ENCODE assay signal across 8 cellular contexts in the genomic region with DNA sequence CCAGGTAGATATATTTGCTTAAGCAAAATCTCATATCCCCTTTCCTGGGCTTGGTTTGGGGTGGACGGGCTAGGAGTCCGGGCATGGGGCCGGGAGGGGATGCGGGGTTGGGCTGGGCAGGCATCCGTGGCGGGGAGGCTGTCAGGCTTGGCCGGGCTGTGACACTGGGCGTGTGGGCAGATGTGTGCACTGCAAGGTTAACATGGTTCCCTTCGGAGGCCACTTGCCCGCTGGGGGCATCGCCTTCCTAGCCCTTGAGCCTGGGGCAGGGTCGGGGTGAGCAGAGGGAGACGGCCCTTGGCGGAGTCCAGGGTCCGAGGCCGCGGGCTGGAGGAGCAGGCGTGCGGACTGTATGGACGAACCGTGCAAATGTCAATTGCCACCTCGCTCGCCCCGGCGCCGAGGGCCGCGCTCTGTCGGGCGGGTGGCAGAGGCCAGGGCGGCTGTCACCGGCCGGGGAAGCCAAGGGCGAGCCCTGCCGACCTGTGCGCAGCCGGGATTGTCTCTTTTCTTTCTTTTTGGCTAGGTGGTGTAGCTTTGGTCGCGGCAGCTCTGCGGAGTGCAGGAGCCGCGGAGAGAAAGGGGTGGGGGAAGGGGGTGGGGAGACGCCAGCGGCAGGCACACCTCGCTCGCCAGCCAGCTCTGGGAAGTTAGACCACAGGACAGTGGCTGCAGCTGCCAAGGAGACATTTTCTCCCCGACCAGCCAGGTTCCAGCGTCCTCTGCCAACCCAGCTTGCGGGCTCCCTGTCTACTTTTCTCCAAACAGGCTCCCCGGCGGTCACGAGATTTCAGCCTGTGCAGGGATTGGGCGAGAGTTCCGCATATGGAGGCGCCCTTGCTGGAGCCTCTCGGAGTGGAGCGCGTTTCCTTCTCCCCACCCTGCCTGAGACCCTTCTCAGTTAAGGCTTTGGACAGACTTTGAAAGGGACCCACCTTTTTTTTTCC. TPM values are rescaled to one million over a fixed set of nuclear protein-coding genes. Genes with fewer than 3 reads are reported as not detected.
DNase-seq lines count a peak whose midpoint lies in the region; ATAC-seq, FAIRE-seq and TF ChIP-seq lines count a peak whose summit lies in the region.

No MANE protein-coding gene starts in this region.

- WGBS in A549 (ENCODE audit: missing lambda C conversion rate), result under 1% methylated on average over 30 of the region's 58 CpGs

- peaks cover 25% of the 10 kb centered on the region for H3K4me1 Mint-ChIP-seq in WTC11

- peaks cover 16% of the 10 kb centered on the region; the same call in 2 of the 3 replicates for H3K4me1 ChIP-seq in A549

- ATAC-seq in A549 (peak; percentile 60 to 75), GM18517 (IDR thresholded peaks at IDR 0.05; ENCODE audit: unreplicated experiment) (peak; percentile 39), HG03060 (IDR thresholded peaks at IDR 0.05; ENCODE audit: low read depth, unreplicated experiment) (peak; percentile 23), WTC11 (peak; percentile 51)

- peak overlapping the region; percentile 99 for H3K27ac ChIP-seq in A549

- TF ChIP-seq CTCF in A549 (IDR thresholded peaks at IDR 0.05) (no peak), WTC11 (IDR thresholded peaks at IDR 0.05) (no peak), cardiac fibroblast (IDR thresholded peaks at IDR 0.05; ENCODE audit: low read depth, low read length) (no peak)

- no peaks in the 10 kb centered on the region for H3K27me3 Mint-ChIP-seq in WTC11 (ENCODE audit: low read depth)

- peak overlapping the region; percentile 76 for H3K4me3 Mint-ChIP-seq in WTC11

- no peak for TF ChIP-seq EP300 in A549 (IDR thresholded peaks at IDR 0.05)

- H3K4me2 ChIP-seq in A549, result peak overlapping the region; percentile 99

- TF ChIP-seq RAD21 in A549 (conservative IDR thresholded peaks at IDR 0.05 in 1 of 2, IDR thresholded peaks at IDR 0.05 in 1 of 2), result no peak

- POLR2A ChIA-PET in A549 (lab: Yijun Ruan, JAX), result interaction anchor here (0.6 to 0.7 kb wide), 3 partner anchors 16 to 74 kb away, joined by 3 to 5 read pairs (median 4); no protein-coding TSS in a partner anchor
- POLR2A ChIA-PET in WTC11 (lab: Charles Lee), result interaction anchor here (1.0 to 1.3 kb wide), 2 partner anchors 319 to 886 kb away, joined by 4 to 5 read pairs; a partner anchor contains a TSS

- peaks cover 19% of the 10 kb centered on the region for H3K36me3 Mint-ChIP-seq in WTC11

- DNase-seq in A549 (ENCODE audit: low read depth in 1 of 2, low spot score in 1 of 2), result peak; percentile 74 to 82
- peak; percentile 79 for DNase-seq in NCI-H2196 (lab: John Stamatoyannopoulos, UW; ENCODE audit: unreplicated experiment)
- peak; percentile 76 for DNase-seq in WTC11 (ENCODE audit: low spot score)
- peak; percentile 66 to 80 for DNase-seq in cardiac fibroblast (ENCODE audit: low read depth in 2 of 2)
- DNase-seq in iris pigment epithelial cell (ENCODE audit: low read depth), result peak; percentile 76
- DNase-seq in stimulated activated CD4-positive, alpha-beta T cell treated with anti-CD3 and anti-CD28 coated beads, Interleukin-12 subunit alpha, Interleukin-12 subunit beta, amount 100 ng/mL, for 24 hours (ENCODE audit: low read depth in 2 of 2), result peak; percentile 47 to 63

- TF ChIP-seq POLR2A in A549 (IDR thresholded peaks at IDR 0.05; ENCODE audit: low read length), result peak; percentile 23

- H3K27ac Mint-ChIP-seq in WTC11, result peak overlapping the region; percentile 90

- no peak for FAIRE-seq in A549 (lab: Jason Lieb, UNC)

- H3K4me3 ChIP-seq in A549, result peak overlapping the region; percentile 90
- H3K4me3 ChIP-seq in cardiac fibroblast (replicated peaks in 1 of 2; ENCODE audit: low read depth in 2 of 2, low read length in 2 of 2), result peak overlapping the region; percentile 89 to 92

- no peaks in the 10 kb centered on the region for H3K9me3 Mint-ChIP-seq in WTC11

- H3K9me3 ChIP-seq in A549, result no peaks in the 10 kb centered on the region

- CTCF ChIA-PET in A549 (lab: Yijun Ruan, JAX), result interaction anchor here (1.0 to 1.3 kb wide), 3 partner anchors 13 to 886 kb away, joined by 3 to 7 read pairs (median 3); no protein-coding TSS in a partner anchor
- CTCF ChIA-PET in WTC11 (lab: Charles Lee), result interaction anchor here (0.5 to 1.4 kb wide), 3 partner anchors 63 to 814 kb away, joined by 3 read pairs; no protein-coding TSS in a partner anchor

TF ChIP-seq in A549, 52 proteins besides CTCF, POLR2A, EP300 and RAD21:
- TF ChIP-seq JUNB (IDR thresholded peaks at IDR 0.05) (no peak), PHF8 (IDR thresholded peaks at IDR 0.05; ENCODE audit: borderline replicate concordance, low read depth) (no peak), SREBF2 (IDR thresholded peaks at IDR 0.05) (no peak)
- TF ChIP-seq, protein P1, sequence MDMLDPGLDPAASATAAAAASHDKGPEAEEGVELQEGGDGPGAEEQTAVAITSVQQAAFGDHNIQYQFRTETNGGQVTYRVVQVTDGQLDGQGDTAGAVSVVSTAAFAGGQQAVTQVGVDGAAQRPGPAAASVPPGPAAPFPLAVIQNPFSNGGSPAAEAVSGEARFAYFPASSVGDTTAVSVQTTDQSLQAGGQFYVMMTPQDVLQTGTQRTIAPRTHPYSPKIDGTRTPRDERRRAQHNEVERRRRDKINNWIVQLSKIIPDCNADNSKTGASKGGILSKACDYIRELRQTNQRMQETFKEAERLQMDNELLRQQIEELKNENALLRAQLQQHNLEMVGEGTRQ (IDR thresholded peaks at IDR 0.05), result peak; percentile 51

TF ChIP-seq in WTC11, 78 proteins besides CTCF, POLR2A, EP300 and RAD21 (continues in another document):
- no peak for TF ChIP-seq NFE2L1 (CRISPR knock-in tag; IDR thresholded peaks at IDR 0.05)
- no peak for TF ChIP-seq KAT7 (CRISPR knock-in tag; IDR thresholded peaks at IDR 0.05; ENCODE audit: borderline replicate concordance)
- TF ChIP-seq, protein P2, sequence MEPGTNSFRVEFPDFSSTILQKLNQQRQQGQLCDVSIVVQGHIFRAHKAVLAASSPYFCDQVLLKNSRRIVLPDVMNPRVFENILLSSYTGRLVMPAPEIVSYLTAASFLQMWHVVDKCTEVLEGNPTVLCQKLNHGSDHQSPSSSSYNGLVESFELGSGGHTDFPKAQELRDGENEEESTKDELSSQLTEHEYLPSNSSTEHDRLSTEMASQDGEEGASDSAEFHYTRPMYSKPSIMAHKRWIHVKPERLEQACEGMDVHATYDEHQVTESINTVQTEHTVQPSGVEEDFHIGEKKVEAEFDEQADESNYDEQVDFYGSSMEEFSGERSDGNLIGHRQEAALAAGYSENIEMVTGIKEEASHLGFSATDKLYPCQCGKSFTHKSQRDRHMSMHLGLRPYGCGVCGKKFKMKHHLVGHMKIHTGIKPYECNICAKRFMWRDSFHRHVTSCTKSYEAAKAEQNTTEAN (CRISPR knock-in tag; IDR thresholded peaks at IDR 0.05), result 0 out of 2 replicates have a peak, but pooled peaks have one; percentile 30
- no peak for TF ChIP-seq ETV6 (CRISPR knock-in tag; IDR thresholded peaks at IDR 0.05)
- TF ChIP-seq TEAD1 (CRISPR knock-in tag; IDR thresholded peaks at IDR 0.05), result no peak
- TF ChIP-seq ZNF121 (CRISPR knock-in tag; IDR thresholded peaks at IDR 0.05), result no peak
- 0 out of 2 replicates have a peak, but pooled peaks have one; percentile 7 for TF ChIP-seq NFYB (CRISPR knock-in tag; conservative IDR thresholded peaks at IDR 0.05; ENCODE audit: low read depth)
- TF ChIP-seq, protein P3, sequence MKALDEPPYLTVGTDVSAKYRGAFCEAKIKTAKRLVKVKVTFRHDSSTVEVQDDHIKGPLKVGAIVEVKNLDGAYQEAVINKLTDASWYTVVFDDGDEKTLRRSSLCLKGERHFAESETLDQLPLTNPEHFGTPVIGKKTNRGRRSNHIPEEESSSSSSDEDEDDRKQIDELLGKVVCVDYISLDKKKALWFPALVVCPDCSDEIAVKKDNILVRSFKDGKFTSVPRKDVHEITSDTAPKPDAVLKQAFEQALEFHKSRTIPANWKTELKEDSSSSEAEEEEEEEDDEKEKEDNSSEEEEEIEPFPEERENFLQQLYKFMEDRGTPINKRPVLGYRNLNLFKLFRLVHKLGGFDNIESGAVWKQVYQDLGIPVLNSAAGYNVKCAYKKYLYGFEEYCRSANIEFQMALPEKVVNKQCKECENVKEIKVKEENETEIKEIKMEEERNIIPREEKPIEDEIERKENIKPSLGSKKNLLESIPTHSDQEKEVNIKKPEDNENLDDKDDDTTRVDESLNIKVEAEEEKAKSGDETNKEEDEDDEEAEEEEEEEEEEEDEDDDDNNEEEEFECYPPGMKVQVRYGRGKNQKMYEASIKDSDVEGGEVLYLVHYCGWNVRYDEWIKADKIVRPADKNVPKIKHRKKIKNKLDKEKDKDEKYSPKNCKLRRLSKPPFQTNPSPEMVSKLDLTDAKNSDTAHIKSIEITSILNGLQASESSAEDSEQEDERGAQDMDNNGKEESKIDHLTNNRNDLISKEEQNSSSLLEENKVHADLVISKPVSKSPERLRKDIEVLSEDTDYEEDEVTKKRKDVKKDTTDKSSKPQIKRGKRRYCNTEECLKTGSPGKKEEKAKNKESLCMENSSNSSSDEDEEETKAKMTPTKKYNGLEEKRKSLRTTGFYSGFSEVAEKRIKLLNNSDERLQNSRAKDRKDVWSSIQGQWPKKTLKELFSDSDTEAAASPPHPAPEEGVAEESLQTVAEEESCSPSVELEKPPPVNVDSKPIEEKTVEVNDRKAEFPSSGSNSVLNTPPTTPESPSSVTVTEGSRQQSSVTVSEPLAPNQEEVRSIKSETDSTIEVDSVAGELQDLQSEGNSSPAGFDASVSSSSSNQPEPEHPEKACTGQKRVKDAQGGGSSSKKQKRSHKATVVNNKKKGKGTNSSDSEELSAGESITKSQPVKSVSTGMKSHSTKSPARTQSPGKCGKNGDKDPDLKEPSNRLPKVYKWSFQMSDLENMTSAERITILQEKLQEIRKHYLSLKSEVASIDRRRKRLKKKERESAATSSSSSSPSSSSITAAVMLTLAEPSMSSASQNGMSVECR (CRISPR knock-in tag; IDR thresholded peaks at IDR 0.05; ENCODE audit: borderline replicate concordance), result 0 out of 2 replicates have a peak, but pooled peaks have one; percentile 41
- TF ChIP-seq, protein P4, sequence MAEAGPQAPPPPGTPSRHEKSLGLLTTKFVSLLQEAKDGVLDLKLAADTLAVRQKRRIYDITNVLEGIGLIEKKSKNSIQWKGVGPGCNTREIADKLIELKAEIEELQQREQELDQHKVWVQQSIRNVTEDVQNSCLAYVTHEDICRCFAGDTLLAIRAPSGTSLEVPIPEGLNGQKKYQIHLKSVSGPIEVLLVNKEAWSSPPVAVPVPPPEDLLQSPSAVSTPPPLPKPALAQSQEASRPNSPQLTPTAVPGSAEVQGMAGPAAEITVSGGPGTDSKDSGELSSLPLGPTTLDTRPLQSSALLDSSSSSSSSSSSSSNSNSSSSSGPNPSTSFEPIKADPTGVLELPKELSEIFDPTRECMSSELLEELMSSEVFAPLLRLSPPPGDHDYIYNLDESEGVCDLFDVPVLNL (CRISPR knock-in tag; IDR thresholded peaks at IDR 0.05; ENCODE audit: borderline replicate concordance, low read depth), result no peak

RNA-seq across cellular contexts. Expression of a gene that starts 1.3 kb away (rescaled TPM):
- polyA plus RNA-seq in A549 (2011; rRNA removed), result 33.7 and 40.7 TPM in 2 replicates
- polyA plus RNA-seq in A549 (2012; cell fraction: cytosol; rRNA removed), result 11.7 and 11.8 TPM in 2 replicates
- 29.3 and 29.5 TPM in 2 replicates for polyA plus RNA-seq in A549 (2012; cell fraction: nucleus; rRNA removed)
- polyA plus RNA-seq in A549 (2017; fragmentation: RNase III; extraction: RNeasy Plus Mini Kit Qiagen cat#74134 plus additional on column Dnase treatment), result 16.1 to 19.0 TPM (median 16.3 TPM) in 3 replicates
- polyA minus RNA-seq in A549 (2011; rRNA and poly(A)+ RNA removed), result 35.1 and 42.3 TPM in 2 replicates
- total RNA-seq in WTC11 (2021), result 28.3 to 35.9 TPM (median 30.6 TPM) in 3 replicates

Comparison
In these comparisons a context has a peak if more than half of its experiments do, and no peak if none do; other contexts are left out.
1. Peak in every context shown above with its lines: DNase-seq, ATAC-seq, H3K4me3 ChIP-seq and H3K27ac ChIP-seq.